21 cellular contexts compared by ENCODE assay signal in the genomic region with DNA sequence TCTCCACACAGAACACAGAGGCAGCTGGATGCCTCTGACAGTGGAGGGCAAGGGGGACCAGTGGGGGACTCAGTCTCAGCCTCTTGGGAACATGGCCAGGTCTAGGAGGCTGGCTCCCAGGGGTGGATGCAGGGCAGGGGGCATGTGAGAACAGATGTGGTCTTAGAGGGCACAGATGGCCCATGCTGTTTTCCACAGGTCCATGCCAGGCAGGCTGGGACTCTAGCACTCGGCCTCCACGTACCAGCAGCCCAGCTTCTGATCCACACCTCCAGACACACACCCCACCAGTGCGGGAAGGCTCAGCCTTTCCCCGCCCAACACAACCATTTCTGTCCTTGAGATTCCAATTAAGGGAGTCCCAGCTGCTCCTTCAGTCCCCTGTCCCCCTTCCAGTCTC. TPM values are rescaled to one million over a fixed set of nuclear protein-coding genes. Genes with fewer than 3 reads are reported as not detected.
DNase-seq lines count a peak whose midpoint lies in the region; TF ChIP-seq lines count a peak whose summit lies in the region.
"Had no signal": no experiment of that assay in that cellular context is flagged by ENCODE, and none has a peak within 500 bp of the region (broad histone marks: within the 10 kb centered on the region; RNA-seq: fewer than 3 reads in every experiment).

No MANE protein-coding gene starts in this region.

- CTCF ChIA-PET in CD4-positive, alpha-beta memory T cell (lab: Charles Lee; ENCODE audit: partially characterized antibody), result no interaction called here
- CTCF ChIA-PET in HEK293T (lab: Yijun Ruan, JAX), result no interaction called here

- H3K36me3 ChIP-seq in Peyer's patch, result no peaks in the 10 kb centered on the region
- H3K36me3 ChIP-seq in left ventricle myocardium inferior, result no peaks in the 10 kb centered on the region
- H3K36me3 ChIP-seq in suprapubic skin, result no peaks in the 10 kb centered on the region
- H3K36me3 ChIP-seq in CD4-positive, alpha-beta memory T cell (ENCODE audit: insufficient read depth, low read length), result no peaks in the 10 kb centered on the region
- H3K36me3 ChIP-seq: colonic mucosa, right lobe of liver had no signal

- no peaks in the 10 kb centered on the region for H3K27me3 Mint-ChIP-seq in osteocyte (ENCODE audit: unreplicated experiment)
- peaks cover 2 to 4% of the 10 kb centered on the region in 2 donors for H3K27me3 Mint-ChIP-seq in CD4-positive, alpha-beta memory T cell
- H3K27me3 Mint-ChIP-seq: activated naive CD4-positive, alpha-beta T cell treated with anti-CD3 and anti-CD28 coated beads, Interleukin-2, amount 50 U/mL, for 24 hours had no signal

- WGBS in suprapubic skin, result 74% methylated on average over 4 of the region's 4 CpGs

- H3K9me3 ChIP-seq in Peyer's patch (no peaks in the 10 kb centered on the region), left ventricle myocardium inferior (replicated peaks) (no peaks in the 10 kb centered on the region), suprapubic skin (no peaks in the 10 kb centered on the region)
- no peaks in the 10 kb centered on the region for H3K9me3 ChIP-seq in CD4-positive, alpha-beta memory T cell (ENCODE audit: control insufficient read depth in 1 of 2, low read length in 2 of 2)
- H3K9me3 ChIP-seq: colonic mucosa, right lobe of liver had no signal

- DNase-seq in Peyer's patch, result peak in 2 of 3 donors; percentile 33 to 36
- no peak for DNase-seq in left ventricle myocardium inferior
- DNase-seq in osteocyte (ENCODE audit: extremely low spot score, unreplicated experiment), result no peak
- peak; percentile 49 to 52 for DNase-seq in suprapubic skin (ENCODE audit: low spot score in 2 of 2)
- DNase-seq in CD4-positive, alpha-beta memory T cell, result no peak
- no peak for DNase-seq in HEK293T (ENCODE audit: extremely low spot score)
- DNase-seq in H4 (ENCODE audit: low spot score), result no peak
- no peak for DNase-seq in SW 1271 (lab: John Stamatoyannopoulos, UW)
- DNase-seq: activated CD4-positive, alpha-beta T cell treated with anti-CD3 and anti-CD28 coated beads for 1 hour; activated CD8-positive, alpha-beta memory T cell treated with anti-CD3 and anti-CD28 coated beads for 24 hours; activated T-cell treated with anti-CD3 and anti-CD28 coated beads, Interleukin-2, amount 50 U/mL, for 48 hours; colonic mucosa; KBM-7; NCI-H1694 treated with DMSO at 0.1 percent for 48 hours; NCI-H748 treated with DMSO at 0.1 percent for 48 hours; nucleus accumbens; stimulated activated CD4-positive, alpha-beta T cell treated with anti-CD3 and anti-CD28 coated beads, Interleukin-2, amount 100 ng/mL, for 24 hours; stimulated activated naive CD4-positive, alpha-beta T cell treated with Interleukin-2 at 50 U/mL for 16 hours had no signal

- no peak overlapping the region for H3K4me3 ChIP-seq in Peyer's patch
- no peak overlapping the region for H3K4me3 ChIP-seq in left ventricle myocardium inferior
- H3K4me3 ChIP-seq in suprapubic skin, result no peak overlapping the region
- no peak overlapping the region for H3K4me3 ChIP-seq in CD4-positive, alpha-beta memory T cell (ENCODE audit: low read length in 2 of 2)
- H3K4me3 ChIP-seq: colonic mucosa, right lobe of liver had no signal

- intact Hi-C loops in left ventricle myocardium inferior (cut with micrococcal nuclease), result no loop called here
- intact Hi-C loops in CD4-positive, alpha-beta memory T cell (cut with micrococcal nuclease), result no loop called here

- H3K4me3 Mint-ChIP-seq in osteocyte (ENCODE audit: unreplicated experiment), result no peak overlapping the region
- no peak overlapping the region for H3K4me3 Mint-ChIP-seq in CD4-positive, alpha-beta memory T cell
- H3K4me3 Mint-ChIP-seq: activated naive CD4-positive, alpha-beta T cell treated with anti-CD3 and anti-CD28 coated beads, Interleukin-2, amount 50 U/mL, for 24 hours had no signal

- peak overlapping the region in 1 of 4 donors; percentile 33 for H3K27ac ChIP-seq in Peyer's patch
- peak overlapping the region; percentile 86 for H3K27ac ChIP-seq in left ventricle myocardium inferior (replicated peaks)
- H3K27ac ChIP-seq in suprapubic skin, result no peak overlapping the region
- H3K27ac ChIP-seq in CD4-positive, alpha-beta memory T cell (ENCODE audit: low read depth, low read length), result no peak overlapping the region
- H3K27ac ChIP-seq: C4-2B, colonic mucosa, right lobe of liver had no signal

- POLR2A ChIA-PET in CD4-positive, alpha-beta memory T cell (lab: Charles Lee; ENCODE audit: partially characterized antibody), result no interaction called here
- POLR2A ChIA-PET in HEK293T (lab: Yijun Ruan, JAX), result no interaction called here

- H3K4me1 ChIP-seq in Peyer's patch, result peaks cover 0 to 12% (median 0%) of the 10 kb centered on the region in 4 donors
- peaks cover 96% of the 10 kb centered on the region for H3K4me1 ChIP-seq in left ventricle myocardium inferior
- H3K4me1 ChIP-seq in suprapubic skin, result peaks cover 29% of the 10 kb centered on the region
- H3K4me1 ChIP-seq in CD4-positive, alpha-beta memory T cell (ENCODE audit: insufficient read depth, low read length), result no peaks in the 10 kb centered on the region
- H3K4me1 ChIP-seq: colonic mucosa, right lobe of liver had no signal

- TF ChIP-seq CTCF in Peyer's patch (IDR thresholded peaks at IDR 0.05) (no peak), left ventricle myocardium inferior (IDR thresholded peaks at IDR 0.05; ENCODE audit: borderline replicate concordance) (no peak), osteocyte (IDR thresholded peaks at IDR 0.05) (no peak), suprapubic skin (IDR thresholded peaks at IDR 0.05) (no peak)

- H3K9me3 Mint-ChIP-seq in osteocyte (ENCODE audit: unreplicated experiment), result no peaks in the 10 kb centered on the region
- no peaks in the 10 kb centered on the region for H3K9me3 Mint-ChIP-seq in CD4-positive, alpha-beta memory T cell
- H3K9me3 Mint-ChIP-seq: activated naive CD4-positive, alpha-beta T cell treated with anti-CD3 and anti-CD28 coated beads, Interleukin-2, amount 50 U/mL, for 24 hours had no signal

- no peak for TF ChIP-seq EP300 in suprapubic skin (IDR thresholded peaks at IDR 0.05)

- H3K4me1 Mint-ChIP-seq in osteocyte (ENCODE audit: unreplicated experiment), result peaks cover 39% of the 10 kb centered on the region
- H3K4me1 Mint-ChIP-seq in CD4-positive, alpha-beta memory T cell, result no peaks in the 10 kb centered on the region
- H3K4me1 Mint-ChIP-seq: activated naive CD4-positive, alpha-beta T cell treated with anti-CD3 and anti-CD28 coated beads, Interleukin-2, amount 50 U/mL, for 24 hours had no signal

- no peak for TF ChIP-seq POLR2A in Peyer's patch (IDR thresholded peaks at IDR 0.05)
- TF ChIP-seq POLR2A in suprapubic skin (IDR thresholded peaks at IDR 0.05), result no peak

- H3K27ac Mint-ChIP-seq in osteocyte (ENCODE audit: unreplicated experiment), result peak overlapping the region; percentile 31
- no peak overlapping the region for H3K27ac Mint-ChIP-seq in CD4-positive, alpha-beta memory T cell
- H3K27ac Mint-ChIP-seq: activated naive CD4-positive, alpha-beta T cell treated with anti-CD3 and anti-CD28 coated beads, Interleukin-2, amount 50 U/mL, for 24 hours had no signal

- H3K36me3 Mint-ChIP-seq in osteocyte (ENCODE audit: unreplicated experiment), result peaks cover 15% of the 10 kb centered on the region
- H3K36me3 Mint-ChIP-seq in CD4-positive, alpha-beta memory T cell, result no peaks in the 10 kb centered on the region
- H3K36me3 Mint-ChIP-seq: activated naive CD4-positive, alpha-beta T cell treated with anti-CD3 and anti-CD28 coated beads, Interleukin-2, amount 50 U/mL, for 24 hours had no signal

- H3K27me3 ChIP-seq in Peyer's patch (no peaks in the 10 kb centered on the region), left ventricle myocardium inferior (ENCODE audit: low read depth) (no peaks in the 10 kb centered on the region), suprapubic skin (no peaks in the 10 kb centered on the region)
- H3K27me3 ChIP-seq in CD4-positive, alpha-beta memory T cell (ENCODE audit: insufficient read depth, low read length), result no peaks in the 10 kb centered on the region
- H3K27me3 ChIP-seq: colonic mucosa, right lobe of liver had no signal

TF ChIP-seq in HEK293T, 16 proteins besides CTCF, POLR2A, EP300 and RAD21:
- TF ChIP-seq SP1 (IDR thresholded peaks at IDR 0.05) (no peak), ARNT (IDR thresholded peaks at IDR 0.05) (no peak), LEF1 (IDR thresholded peaks at IDR 0.05; ENCODE audit: borderline replicate concordance) (no peak), ELF4 (IDR thresholded peaks at IDR 0.05) (no peak), L3MBTL2 (conservative IDR thresholded peaks at IDR 0.05) (no peak), TARDBP (IDR thresholded peaks at IDR 0.05) (no peak), HDGF (IDR thresholded peaks at IDR 0.05; ENCODE audit: borderline replicate concordance) (no peak), SUZ12 (IDR thresholded peaks at IDR 0.05) (no peak)
- TF ChIP-seq, protein P1, sequence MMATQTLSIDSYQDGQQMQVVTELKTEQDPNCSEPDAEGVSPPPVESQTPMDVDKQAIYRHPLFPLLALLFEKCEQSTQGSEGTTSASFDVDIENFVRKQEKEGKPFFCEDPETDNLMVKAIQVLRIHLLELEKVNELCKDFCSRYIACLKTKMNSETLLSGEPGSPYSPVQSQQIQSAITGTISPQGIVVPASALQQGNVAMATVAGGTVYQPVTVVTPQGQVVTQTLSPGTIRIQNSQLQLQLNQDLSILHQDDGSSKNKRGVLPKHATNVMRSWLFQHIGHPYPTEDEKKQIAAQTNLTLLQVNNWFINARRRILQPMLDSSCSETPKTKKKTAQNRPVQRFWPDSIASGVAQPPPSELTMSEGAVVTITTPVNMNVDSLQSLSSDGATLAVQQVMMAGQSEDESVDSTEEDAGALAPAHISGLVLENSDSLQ (IDR thresholded peaks at IDR 0.05), result no peak

RNA-seq across cellular contexts. Expression of a gene that starts 42.4 kb away (rescaled TPM):
- total RNA-seq in Peyer's patch (100 to 1,000 TPM in 2 of 4 donors, 10 to 100 TPM in 2; 23.1 to 156 (median 81.1) TPM), left ventricle myocardium inferior (828 TPM), osteocyte (80.8 and 82.5 TPM in 2 replicates), suprapubic skin (100 to 1,000 TPM in 2 of 4 donors, 10 to 100 TPM in 2; 64.1 to 145 (median 99.5) TPM)
- 1 to 10 TPM in 1 of 2 experiments, under 1 TPM in 1; 0.78 to 1.2 TPM for total RNA-seq in CD4-positive, alpha-beta memory T cell
- polyA plus RNA-seq in CD4-positive, alpha-beta memory T cell, result not detected
- total RNA-seq in H4 (2014; rRNA removed; shearing (Covaris generic)), result 0.45 and 0.74 TPM in 2 replicates

Comparison
In these comparisons a context has a peak if more than half of its experiments do, and no peak if none do; other contexts are left out.
1. DNase-seq: peak in Peyer's patch (2 of 3) and suprapubic skin (2 of 2); none in left ventricle myocardium inferior (single experiment), osteocyte (single experiment), CD4-positive, alpha-beta memory T cell (0 of 5), HEK293T (single experiment), H4 (single experiment) and SW 1271 (0 of 2).
2. RNA of a gene that starts 42.4 kb away (total RNA-seq): 828 TPM in left ventricle myocardium inferior (single experiment), 64.1 to 145 TPM in suprapubic skin, 23.1 to 156 TPM in Peyer's patch and 80.8 to 82.5 TPM in osteocyte; 0.78 to 1.2 TPM in CD4-positive, alpha-beta memory T cell and 0.45 to 0.74 TPM in H4; every median in the first group is over 10 times any median in the second.